In genomic region chr4:56728512-56728911, GRCh38 we compare ENCODE assay signal across 8 cellular contexts. TPM values are rescaled to one million over a fixed set of nuclear protein-coding genes. Genes with fewer than 3 reads are reported as not detected.
A peak's percentile ranks its signal among the peaks of the same experiment; 100 is the strongest.
DNase-seq lines count a peak whose midpoint lies in the region; ATAC-seq and TF ChIP-seq lines count a peak whose summit lies in the region.
"Had no signal": no experiment of that assay in that cellular context is flagged by ENCODE, and none has a peak within 500 bp of the region (broad histone marks: within the 10 kb centered on the region; RNA-seq: fewer than 3 reads in every experiment).

No MANE protein-coding gene starts in this region.

- H3K4me1 ChIP-seq in Peyer's patch (peaks cover 0 to 13% (median 0%) of the 10 kb centered on the region in 4 donors), heart left ventricle (peaks cover 0 to 25% (median 0%) of the 10 kb centered on the region in 12 donors), thyroid gland (peaks cover 7 to 27% of the 10 kb centered on the region in 2 donors)

- 19 to 43% (median 33%) methylated on average over 4 of the region's 4 CpGs for WGBS in heart left ventricle, 4 donors
- WGBS in thyroid gland, 2 donors = 23 to 39% methylated on average over 4 of the region's 4 CpGs

- no peak for TF ChIP-seq POLR2A in Peyer's patch (IDR thresholded peaks at IDR 0.05)
- no peak for TF ChIP-seq POLR2A in heart left ventricle (IDR thresholded peaks at IDR 0.05)
- no peak for TF ChIP-seq POLR2A in thyroid gland (IDR thresholded peaks at IDR 0.05)

- no peaks in the 10 kb centered on the region for H3K9me3 ChIP-seq in Peyer's patch
- H3K9me3 ChIP-seq in heart left ventricle = no peaks in the 10 kb centered on the region
- H3K9me3 ChIP-seq in thyroid gland = no peaks in the 10 kb centered on the region
- H3K9me3 ChIP-seq: esophagus squamous epithelium had no signal

- H3K27me3 ChIP-seq in Peyer's patch (no peaks in the 10 kb centered on the region), heart left ventricle (no peaks in the 10 kb centered on the region), thyroid gland (no peaks in the 10 kb centered on the region)
- H3K27me3 ChIP-seq: esophagus squamous epithelium had no signal

- H3K27ac ChIP-seq in Peyer's patch (peak overlapping the region in 2 of 4 donors; percentile 75 to 77), heart left ventricle (no peak overlapping the region), thyroid gland (peak overlapping the region in 2 of 3 donors; percentile 24 to 60)
- H3K27ac ChIP-seq: esophagus squamous epithelium had no signal

- ATAC-seq in heart left ventricle = peak; percentile 79 to 95 (median 86)

- TF ChIP-seq CTCF in Peyer's patch (IDR thresholded peaks at IDR 0.05) (no peak), heart left ventricle (IDR thresholded peaks at IDR 0.05) (no peak), thyroid gland (IDR thresholded peaks at IDR 0.05) (no peak)

- DNase-seq in KBM-7 = peak; percentile 51
- peak in 2 of 3 donors; percentile 74 to 92 for DNase-seq in Peyer's patch
- DNase-seq in heart left ventricle = peak in 4 of 5 donors; percentile 21 to 85 (median 47)
- peak; percentile 91 to 95 for DNase-seq in thyroid gland
- DNase-seq in activated CD4-positive, alpha-beta T cell treated with anti-CD3 and anti-CD28 coated beads, Interleukin-2, amount 50 U/mL, for 4 hours = no peak
- no peak for DNase-seq in NCI-H1694 treated with DMSO at 0.1 percent for 48 hours (lab: John Stamatoyannopoulos, UW)
- DNase-seq in RKO (ENCODE audit: low spot score) = no peak
- DNase-seq: esophagus squamous epithelium had no signal

- H3K36me3 ChIP-seq in Peyer's patch (no peaks in the 10 kb centered on the region), heart left ventricle (no peaks in the 10 kb centered on the region), thyroid gland (no peaks in the 10 kb centered on the region)
- H3K36me3 ChIP-seq: esophagus squamous epithelium had no signal

- H3K4me3 ChIP-seq in Peyer's patch (no peak overlapping the region), heart left ventricle (no peak overlapping the region), thyroid gland (replicated peaks in 1 of 3) (no peak overlapping the region)
- H3K4me3 ChIP-seq: esophagus squamous epithelium had no signal

- in situ Hi-C loops in KBM-7 (cut with MboI; ENCODE audit: low pct_unique_long_range_greater_than_20kb, low sequenced_read_pairs) = no loop called here

- intact Hi-C loops in heart left ventricle (cut with DNase I) = loop anchor here in 1 of 10 donors (10.0 kb wide), 1 partner anchor 74 kb away; no protein-coding TSS in a partner anchor
- intact Hi-C loops in thyroid gland (cut with DNase I) = no loop called here

RNA-seq across cellular contexts. Expression of gene HOPX, which starts 47.4 kb away (rescaled TPM):
- total RNA-seq in Peyer's patch (10 to 100 TPM in 1 of 4 donors, 1 to 10 TPM in 3; 2.7 to 14.4 (median 7.0) TPM), heart left ventricle (100 to 1,000 TPM in 2 of 9 donors, 10 to 100 TPM in 4, 1 to 10 TPM in 3; 1.5 to 223 (median 11.3) TPM), thyroid gland (100 to 1,000 TPM; 271 to 316 (median 289) TPM)
- polyA plus RNA-seq in heart left ventricle = 10 to 100 TPM; 25.0 to 83.3 TPM

Comparison
In these comparisons a context has a peak if more than half of its experiments do, and no peak if none do; other contexts are left out.
1. DNase-seq: peak in KBM-7 (single experiment), Peyer's patch (2 of 3), heart left ventricle (4 of 5) and thyroid gland (2 of 2); none in activated CD4-positive, alpha-beta T cell treated with anti-CD3 and anti-CD28 coated beads, Interleukin-2, amount 50 U/mL, for 4 hours (0 of 2), NCI-H1694 treated with DMSO at 0.1 percent for 48 hours (single experiment) and RKO (single experiment).
2. H3K27ac ChIP-seq: peak in thyroid gland (2 of 3); none in heart left ventricle (0 of 12).